Comparison of ENCODE assay signal across 15 cellular contexts in the genomic region with DNA sequence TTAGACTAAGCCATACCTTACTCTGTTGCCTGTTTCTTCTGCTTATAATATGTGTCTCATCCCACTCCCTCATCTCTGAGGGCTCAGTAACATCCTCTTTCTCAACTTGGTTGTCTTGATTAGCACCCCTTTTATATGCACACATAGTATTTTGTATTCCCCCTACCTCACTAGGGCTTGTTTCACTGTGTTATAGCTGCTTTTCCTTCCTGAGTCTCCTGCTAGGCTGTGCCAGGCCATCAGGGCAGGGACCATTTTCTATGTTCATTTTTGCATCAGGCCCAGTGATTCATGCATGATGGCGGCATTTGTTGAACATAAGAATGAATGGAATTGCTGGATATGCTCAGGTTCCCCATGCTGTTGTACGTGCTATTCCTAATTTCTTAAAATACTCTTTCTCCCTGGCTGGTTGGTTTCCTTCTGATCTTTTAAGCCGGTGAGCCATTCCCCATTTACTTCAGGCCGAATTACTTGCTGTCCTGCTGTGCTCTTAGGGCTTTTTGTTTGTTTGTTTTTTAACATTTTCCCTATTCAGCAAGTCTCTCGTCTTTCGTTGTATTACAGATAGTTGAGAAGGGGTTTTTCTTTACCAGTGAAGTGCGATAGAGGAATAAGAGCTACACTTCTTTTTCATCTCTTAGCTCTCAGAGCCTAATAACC.
"Had no signal": no experiment of that assay in that cellular context is flagged by ENCODE, and none has a peak within 500 bp of the region (broad histone marks: within the 10 kb centered on the region; RNA-seq: fewer than 3 reads in every experiment).

No MANE protein-coding gene starts in this region.

- H3K36me3 ChIP-seq: breast epithelium, thoracic aorta had no signal

- H3K4me3 ChIP-seq: breast epithelium, lung, thoracic aorta had no signal

- H3K27me3 Mint-ChIP-seq: activated CD4-positive, alpha-beta T cell treated with anti-CD3 and anti-CD28 coated beads, Interleukin-2, amount 10 ng/mL, durations not matched to agents 7 days and 5 days; activated naive CD8-positive, alpha-beta T cell treated with anti-CD3 and anti-CD28 coated beads, Interleukin-2, amount 10 ng/mL, durations not matched to agents 7 days and 5 days; dendritic cell treated with granulocyte-macrophage colony-stimulating factor and Interleukin-4, amounts not matched to agents 40 ng/mL and 50 ng/mL, for 4 days had no signal

- H3K9me3 ChIP-seq: breast epithelium, thoracic aorta had no signal

- DNase-seq: activated CD4-positive, alpha-beta T cell treated with anti-CD3 and anti-CD28 coated beads, Interleukin-2, amount 10 ng/mL, durations not matched to agents 7 days and 5 days; activated CD8-positive, alpha-beta memory T cell treated with anti-CD3 and anti-CD28 coated beads for 24 hours; activated gamma-delta T cell treated with Interleukin-2 at 50 U/mL for 16 hours; activated naive CD8-positive, alpha-beta T cell treated with anti-CD3 and anti-CD28 coated beads, Interleukin-2, amount 10 ng/mL, durations not matched to agents 7 days and 5 days; effector memory CD4-positive, alpha-beta T cell; head of caudate nucleus; stimulated activated CD4-positive, alpha-beta T cell treated with anti-CD3 and anti-CD28 coated beads, Interleukin-12 subunit alpha, Interleukin-12 subunit beta, amount 100 ng/mL, for 4 hours; stimulated activated CD4-positive, alpha-beta T cell treated with anti-CD3 and anti-CD28 coated beads, Interleukin-2, amount 100 ng/mL, for 24 hours had no signal

- H2AFZ ChIP-seq: parathyroid adenoma had no signal

- H3K4me3 Mint-ChIP-seq: activated CD4-positive, alpha-beta T cell treated with anti-CD3 and anti-CD28 coated beads, Interleukin-2, amount 10 ng/mL, durations not matched to agents 7 days and 5 days; activated naive CD8-positive, alpha-beta T cell treated with anti-CD3 and anti-CD28 coated beads, Interleukin-2, amount 10 ng/mL, durations not matched to agents 7 days and 5 days; dendritic cell treated with granulocyte-macrophage colony-stimulating factor and Interleukin-4, amounts not matched to agents 40 ng/mL and 50 ng/mL, for 4 days; stimulated activated effector memory CD8-positive, alpha-beta T cell treated with anti-CD3 and anti-CD28 coated beads, Interleukin-12 subunit alpha, Interleukin-12 subunit beta, amount 100 ng/mL, for 72 hours; T-helper 2 cell treated with Interferon-gamma antibody and Interleukin-4, amounts not matched to agents 5 μg/mL and 100 μg/mL, for 36 hours had no signal

- H3K4me1 Mint-ChIP-seq: activated CD4-positive, alpha-beta T cell treated with anti-CD3 and anti-CD28 coated beads, Interleukin-2, amount 10 ng/mL, durations not matched to agents 7 days and 5 days; stimulated activated effector memory CD8-positive, alpha-beta T cell treated with anti-CD3 and anti-CD28 coated beads, Interleukin-12 subunit alpha, Interleukin-12 subunit beta, amount 100 ng/mL, for 72 hours had no signal

- H3K36me3 Mint-ChIP-seq: stimulated activated effector memory CD8-positive, alpha-beta T cell treated with anti-CD3 and anti-CD28 coated beads, Interleukin-12 subunit alpha, Interleukin-12 subunit beta, amount 100 ng/mL, for 72 hours had no signal

- ATAC-seq: stimulated activated effector memory CD8-positive, alpha-beta T cell treated with anti-CD3 and anti-CD28 coated beads, Interleukin-12 subunit alpha, Interleukin-12 subunit beta, amount 100 ng/mL, for 72 hours had no signal

- H3K27ac ChIP-seq: breast epithelium, parathyroid adenoma, thoracic aorta had no signal

- H3K9me3 Mint-ChIP-seq: activated CD4-positive, alpha-beta T cell treated with anti-CD3 and anti-CD28 coated beads, Interleukin-2, amount 10 ng/mL, durations not matched to agents 7 days and 5 days; activated naive CD8-positive, alpha-beta T cell treated with anti-CD3 and anti-CD28 coated beads, Interleukin-2, amount 10 ng/mL, durations not matched to agents 7 days and 5 days; stimulated activated effector memory CD8-positive, alpha-beta T cell treated with anti-CD3 and anti-CD28 coated beads, Interleukin-12 subunit alpha, Interleukin-12 subunit beta, amount 100 ng/mL, for 72 hours; T-helper 2 cell treated with Interferon-gamma antibody and Interleukin-4, amounts not matched to agents 5 μg/mL and 100 μg/mL, for 36 hours had no signal

- H3K4me1 ChIP-seq: breast epithelium had no signal

- H3K27me3 ChIP-seq: breast epithelium had no signal

- H3K9ac ChIP-seq: parathyroid adenoma had no signal

- H3K27ac Mint-ChIP-seq: activated CD4-positive, alpha-beta T cell treated with anti-CD3 and anti-CD28 coated beads, Interleukin-2, amount 10 ng/mL, durations not matched to agents 7 days and 5 days; activated naive CD8-positive, alpha-beta T cell treated with anti-CD3 and anti-CD28 coated beads, Interleukin-2, amount 10 ng/mL, durations not matched to agents 7 days and 5 days; stimulated activated effector memory CD8-positive, alpha-beta T cell treated with anti-CD3 and anti-CD28 coated beads, Interleukin-12 subunit alpha, Interleukin-12 subunit beta, amount 100 ng/mL, for 72 hours; T-helper 2 cell treated with Interferon-gamma antibody and Interleukin-4, amounts not matched to agents 5 μg/mL and 100 μg/mL, for 36 hours had no signal
